Comparison of ENCODE assay signal across 8 cellular contexts in the genomic region with DNA sequence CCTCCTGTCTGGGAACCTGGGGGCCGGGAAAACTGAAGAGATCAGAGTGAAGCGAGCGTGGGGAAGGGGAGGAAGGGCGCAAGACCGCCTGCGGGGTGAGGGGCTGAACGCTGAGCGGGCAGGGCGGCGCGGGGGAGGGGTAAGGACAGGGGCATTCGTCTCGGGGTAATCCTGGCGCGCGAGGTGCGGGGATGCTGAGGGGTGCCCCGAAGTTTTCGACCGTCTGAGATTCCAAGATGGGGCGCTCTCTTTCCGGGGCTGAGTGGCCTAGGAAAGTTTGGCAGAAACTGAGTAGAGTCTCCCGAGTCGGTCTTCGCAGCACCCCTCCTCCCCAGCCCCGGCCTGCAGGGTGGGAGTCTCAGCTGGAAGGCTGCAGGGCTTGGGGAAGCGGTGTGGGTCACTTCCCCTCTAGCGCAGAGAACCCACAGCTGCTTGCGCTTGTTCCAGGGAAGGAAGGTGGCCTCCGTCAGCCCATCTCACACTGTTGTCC. TPM values are rescaled to one million over a fixed set of nuclear protein-coding genes. Genes with fewer than 3 reads are reported as not detected.
DNase-seq lines count a peak whose midpoint lies in the region; TF ChIP-seq lines count a peak whose summit lies in the region.

No MANE protein-coding gene starts in this region.

- no peaks in the 10 kb centered on the region for H3K9me3 Mint-ChIP-seq in T-helper 1 cell treated with Interleukin-12 subunit alpha and Interleukin-12 subunit beta and Interleukin-4 antibody, amounts not matched to agents 30 μg/mL and 1 μg/mL, for 36 hours
- H3K9me3 Mint-ChIP-seq in glutamatergic neuron (ENCODE audit: unreplicated experiment): peaks cover 21% of the 10 kb centered on the region

- no peak for DNase-seq in T-helper 1 cell
- DNase-seq in glutamatergic neuron: no peak
- DNase-seq in retina: peak; percentile 52
- DNase-seq in 8988T: no peak
- no peak for DNase-seq in superior temporal gyrus (ENCODE audit: extremely low spot score)
- DNase-seq in NCI-H510A treated with DMSO at 0.1 percent for 48 hours (lab: John Stamatoyannopoulos, UW): no peak

- TF ChIP-seq CTCF in VCaP (conservative IDR thresholded peaks at IDR 0.05): no peak
- no peak for TF ChIP-seq CTCF in glutamatergic neuron (IDR thresholded peaks at IDR 0.05; ENCODE audit: partially characterized antibody, unreplicated experiment)

- H3K36me3 Mint-ChIP-seq in T-helper 1 cell treated with Interleukin-12 subunit alpha and Interleukin-12 subunit beta and Interleukin-4 antibody, amounts not matched to agents 30 μg/mL and 1 μg/mL, for 36 hours (ENCODE audit: low read depth): peaks cover 21% of the 10 kb centered on the region
- H3K36me3 Mint-ChIP-seq in glutamatergic neuron (ENCODE audit: unreplicated experiment): no peaks in the 10 kb centered on the region

- peak overlapping the region; percentile 90 for H3K4me3 Mint-ChIP-seq in T-helper 1 cell treated with Interleukin-12 subunit alpha and Interleukin-12 subunit beta and Interleukin-4 antibody, amounts not matched to agents 30 μg/mL and 1 μg/mL, for 36 hours
- peak overlapping the region; percentile 91 for H3K4me3 Mint-ChIP-seq in glutamatergic neuron (ENCODE audit: unreplicated experiment)

- no peaks in the 10 kb centered on the region for H3K27me3 Mint-ChIP-seq in T-helper 1 cell treated with Interleukin-12 subunit alpha and Interleukin-12 subunit beta and Interleukin-4 antibody, amounts not matched to agents 30 μg/mL and 1 μg/mL, for 36 hours (ENCODE audit: low read depth)
- peaks cover 13% of the 10 kb centered on the region for H3K27me3 Mint-ChIP-seq in glutamatergic neuron (ENCODE audit: unreplicated experiment)

- peaks cover 31% of the 10 kb centered on the region for H3K4me1 Mint-ChIP-seq in T-helper 1 cell treated with Interleukin-12 subunit alpha and Interleukin-12 subunit beta and Interleukin-4 antibody, amounts not matched to agents 30 μg/mL and 1 μg/mL, for 36 hours (ENCODE audit: low read depth)
- peaks cover 55% of the 10 kb centered on the region for H3K4me1 Mint-ChIP-seq in glutamatergic neuron (ENCODE audit: low read depth, unreplicated experiment)

- no peak overlapping the region for H3K27ac Mint-ChIP-seq in T-helper 1 cell treated with Interleukin-12 subunit alpha and Interleukin-12 subunit beta and Interleukin-4 antibody, amounts not matched to agents 30 μg/mL and 1 μg/mL, for 36 hours
- peak overlapping the region; percentile 81 for H3K27ac Mint-ChIP-seq in glutamatergic neuron (ENCODE audit: unreplicated experiment)

- peak overlapping the region; percentile 62; the same call in 1 of the 2 replicates for H3K27ac ChIP-seq in VCaP

RNA-seq across cellular contexts. Expression of a gene that starts 0.6 kb away (rescaled TPM):
- total RNA-seq in glutamatergic neuron (ENCODE audit: unreplicated experiment): 121 TPM

RNA-seq across cellular contexts. Expression of a gene that starts 10.5 kb away (rescaled TPM):
- 600 TPM for total RNA-seq in glutamatergic neuron (ENCODE audit: unreplicated experiment)
